8 cellular contexts compared by ENCODE assay signal in the genomic region with DNA sequence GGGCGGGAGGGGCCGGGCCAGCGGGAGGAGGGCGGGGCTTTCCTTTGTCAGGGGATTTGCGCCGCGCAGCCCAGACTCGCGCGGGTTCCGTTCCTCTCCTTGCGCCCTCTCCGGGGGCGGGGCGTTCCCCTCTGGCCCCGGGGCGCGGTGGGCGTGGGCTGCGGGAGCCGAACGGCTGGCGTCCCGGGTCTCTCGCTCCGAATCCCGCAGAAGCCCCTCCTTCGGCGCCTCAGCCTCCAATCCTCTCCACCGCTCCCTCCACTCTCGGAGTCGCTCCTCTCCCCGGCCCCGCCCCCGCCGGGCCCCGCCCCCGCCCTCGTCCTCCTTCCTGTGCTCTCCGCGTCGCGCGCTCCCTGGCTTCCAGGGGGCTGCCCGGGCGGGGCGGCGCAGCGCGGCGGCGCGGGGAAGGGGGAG.
DNase-seq lines count a peak whose midpoint lies in the region; ATAC-seq and TF ChIP-seq lines count a peak whose summit lies in the region.

No MANE protein-coding gene starts in this region.

- H3K4me1 ChIP-seq in left ventricle myocardium inferior (peaks cover 88% of the 10 kb centered on the region), upper lobe of right lung (peaks cover 71% of the 10 kb centered on the region)

- H3K9me3 Mint-ChIP-seq in T-cell = no peaks in the 10 kb centered on the region

- H3K36me3 ChIP-seq in left ventricle myocardium inferior (no peaks in the 10 kb centered on the region), upper lobe of right lung (peaks cover 9% of the 10 kb centered on the region)

- no peak overlapping the region for H3K27ac Mint-ChIP-seq in T-cell

- H3K36me3 Mint-ChIP-seq in T-cell = peaks cover 6% of the 10 kb centered on the region

- no peaks in the 10 kb centered on the region for H3K27me3 ChIP-seq in left ventricle myocardium inferior (ENCODE audit: low read depth)
- no peaks in the 10 kb centered on the region for H3K27me3 ChIP-seq in upper lobe of right lung

- intact Hi-C loops in left ventricle myocardium inferior (cut with micrococcal nuclease) (no loop called here), posterior vena cava (cut with DNase I) (no loop called here), upper lobe of right lung (cut with DNase I) (no loop called here)

- H3K4me3 ChIP-seq in GM12865 (ENCODE audit: low read depth, low read length) = peak overlapping the region; percentile 70
- peak overlapping the region; percentile 93 for H3K4me3 ChIP-seq in left ventricle myocardium inferior
- H3K4me3 ChIP-seq in upper lobe of right lung = peak overlapping the region; percentile 72

- no peaks in the 10 kb centered on the region for H3K27me3 Mint-ChIP-seq in T-cell

- H3K27ac ChIP-seq in left ventricle myocardium inferior (replicated peaks) (peak overlapping the region; percentile 98), upper lobe of right lung (peak overlapping the region; percentile 91)

- POLR2A ChIA-PET in T-cell (lab: Charles Lee) = no interaction called here

- H3K4me3 Mint-ChIP-seq in T-cell = peak overlapping the region; percentile 85 to 89 (median 87)

- H3K9me3 ChIP-seq in left ventricle myocardium inferior (replicated peaks) = no peaks in the 10 kb centered on the region
- no peaks in the 10 kb centered on the region for H3K9me3 ChIP-seq in upper lobe of right lung

- TF ChIP-seq CTCF in GM12865 (IDR thresholded peaks at IDR 0.05; ENCODE audit: insufficient read depth, low read depth, low read length, missing control alignments) (no peak), left ventricle myocardium inferior (IDR thresholded peaks at IDR 0.05; ENCODE audit: borderline replicate concordance) (no peak), upper lobe of right lung (IDR thresholded peaks at IDR 0.05) (no peak)

- peaks cover 60 to 68% (median 65%) of the 10 kb centered on the region in 3 donors for H3K4me1 Mint-ChIP-seq in T-cell

- peak; percentile 75 for ATAC-seq in HG02840 (IDR thresholded peaks at IDR 0.05; ENCODE audit: low FRiP score, unreplicated experiment)
- peak; percentile 84 to 90 (median 87) for ATAC-seq in T-cell (replicated peaks in 1 of 4)
- peak; percentile 95 for ATAC-seq in upper lobe of right lung

- DNase-seq in GM12865 (ENCODE audit: low read depth) (peak; percentile 91), NCI-H1436 treated with DMSO at 0.1 percent for 48 hours (lab: John Stamatoyannopoulos, UW) (peak; percentile 83), T-cell (peak; percentile 63 to 86 (median 75)), amniotic epithelial cell (ENCODE audit: low read depth) (peak; percentile 94), left ventricle myocardium inferior (peak; percentile 97), posterior vena cava (ENCODE audit: low spot score) (peak; percentile 97), upper lobe of right lung (peak; percentile 96)

- CTCF ChIA-PET in T-cell (lab: Charles Lee) = interaction anchor here (1.1 to 3.2 kb wide), 2 partner anchors 9 to 11 kb away, joined by 3 to 23 read pairs; no protein-coding TSS in a partner anchor

Comparison
In these comparisons a context has a peak if more than half of its experiments do, and no peak if none do; other contexts are left out.
1. Peak in every context shown above with its lines: DNase-seq, ATAC-seq, H3K4me3 ChIP-seq and H3K27ac ChIP-seq.